In the genomic region with DNA sequence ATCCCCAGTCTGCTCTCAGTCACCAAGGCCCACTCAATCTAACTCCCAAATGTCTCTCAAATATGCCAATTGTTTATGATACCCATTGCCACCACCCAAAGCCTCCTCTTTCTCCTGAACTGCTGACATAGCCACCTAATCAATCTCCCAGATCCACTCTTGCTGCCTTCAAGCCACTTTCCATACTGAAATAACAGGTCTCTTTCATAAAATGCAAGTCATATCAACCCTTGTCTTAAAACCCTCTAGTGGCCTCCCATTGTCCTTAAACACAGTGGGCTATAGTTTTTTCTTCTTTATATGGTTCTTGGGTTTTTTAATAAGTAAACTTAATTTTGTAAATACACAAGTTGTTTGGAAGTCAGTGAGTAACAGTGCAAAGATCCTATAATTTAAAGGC, we compare ENCODE assay signal across 14 cellular contexts.
DNase-seq lines count a peak whose midpoint lies in the region; ATAC-seq, FAIRE-seq and TF ChIP-seq lines count a peak whose summit lies in the region.
"Had no signal": no experiment of that assay in that cellular context is flagged by ENCODE, and none has a peak within 500 bp of the region (broad histone marks: within the 10 kb centered on the region; RNA-seq: fewer than 3 reads in every experiment).

No MANE protein-coding gene starts in this region.

- no peak overlapping the region for H4K5ac ChIP-seq in H1 (ENCODE audit: insufficient read length, low read depth, low read length)

- H3K4me1 Mint-ChIP-seq in GM23338, result no peaks in the 10 kb centered on the region
- H3K4me1 Mint-ChIP-seq: CD4-positive, CD25-positive, alpha-beta regulatory T cell had no signal

- POLR2A ChIA-PET in H1 (lab: Charles Lee; ENCODE audit: partially characterized antibody), result no interaction called here

- H3K27me3 ChIP-seq in GM23338 (ENCODE audit: insufficient read depth) (no peaks in the 10 kb centered on the region), H1 (replicated peaks in 1 of 4; ENCODE audit: control insufficient read depth in 3 of 4, extremely low read depth in 1 of 4, insufficient read depth in 3 of 4, low read length in 3 of 4) (no peaks in the 10 kb centered on the region), trophoblast cell (ENCODE audit: insufficient read depth, low read length) (no peaks in the 10 kb centered on the region)
- H3K27me3 ChIP-seq: BLaER1 treated with 17β-estradiol and CSF1 and Interleukin-3, amounts not matched to agents 10 nM and 100 nM had no signal

- CTCF ChIA-PET in H1 (lab: Charles Lee; ENCODE audit: partially characterized antibody), result interaction anchor here (0.6 to 2.4 kb wide), 5 partner anchors 24 to 196 kb away, joined by 3 to 11 read pairs (median 3); no protein-coding TSS in a partner anchor

- H3K56ac ChIP-seq in H1 (replicated peaks; ENCODE audit: insufficient read length, low read depth, low read length), result no peak overlapping the region

- TF ChIP-seq EP300 in H1 (IDR thresholded peaks at IDR 0.05; ENCODE audit: borderline replicate concordance in 1 of 2, low read depth in 2 of 2, low read length in 2 of 2), result no peak

- no peaks in the 10 kb centered on the region for H3K9me3 Mint-ChIP-seq in GM23338

- no peak overlapping the region for H2BK5ac ChIP-seq in H1 (ENCODE audit: low read depth, low read length)
- no peak overlapping the region for H2BK5ac ChIP-seq in trophoblast cell (ENCODE audit: low read depth, low read length, poor library complexity)

- no peaks in the 10 kb centered on the region for H3K4me1 ChIP-seq in GM23338 (ENCODE audit: insufficient read depth)
- H3K4me1 ChIP-seq in H1 (replicated peaks in 1 of 4; ENCODE audit: control insufficient read depth in 3 of 4, insufficient read depth in 4 of 4, low read length in 3 of 4), result no peaks in the 10 kb centered on the region
- peaks cover 0 to 4% of the 10 kb centered on the region in 2 experiments for H3K4me1 ChIP-seq in trophoblast cell (ENCODE audit: control insufficient read depth in 1 of 2, insufficient read depth in 2 of 2, low read length in 2 of 2)

- H3K4me2 ChIP-seq in GM23338 (no peak overlapping the region), H1 (ENCODE audit: insufficient read depth in 1 of 2, low read depth in 2 of 2, low read length in 2 of 2) (no peak overlapping the region), trophoblast cell (ENCODE audit: low read length) (no peak overlapping the region)
- H3K4me2 ChIP-seq: BLaER1 treated with 17β-estradiol and CSF1 and Interleukin-3, amounts not matched to agents 10 nM and 100 nM had no signal

- H3K4me3 ChIP-seq in GM23338 (no peak overlapping the region), H1 (ENCODE audit: extremely low read depth in 1 of 4, insufficient read depth in 2 of 4, low read depth in 3 of 4, low read length in 4 of 4) (no peak overlapping the region), trophoblast cell (ENCODE audit: low read depth, low read length) (no peak overlapping the region)
- H3K4me3 ChIP-seq: BLaER1 treated with 17β-estradiol and CSF1 and Interleukin-3, amounts not matched to agents 10 nM and 100 nM had no signal

- no peak overlapping the region for H2BK12ac ChIP-seq in H1 (ENCODE audit: low read depth, low read length)
- H2BK12ac ChIP-seq in trophoblast cell (ENCODE audit: low read length), result peak overlapping the region; percentile 29

- H3K4ac ChIP-seq in H1 (replicated peaks; ENCODE audit: insufficient read length, low read depth, low read length) (no peak overlapping the region), trophoblast cell (ENCODE audit: low read depth, low read length) (no peak overlapping the region)

- H2AK5ac ChIP-seq in H1 (ENCODE audit: low read depth, low read length) (no peak overlapping the region), trophoblast cell (ENCODE audit: low read length) (no peak overlapping the region)

- no peak overlapping the region for H4K8ac ChIP-seq in H1 (ENCODE audit: extremely low read depth, insufficient read depth, low read length)
- H4K8ac ChIP-seq in trophoblast cell (ENCODE audit: low read depth, low read length), result no peak overlapping the region

- no peak overlapping the region for H4K12ac ChIP-seq in trophoblast cell (ENCODE audit: low read depth, low read length)

- H3K36me3 Mint-ChIP-seq in GM23338 (ENCODE audit: low read depth), result no peaks in the 10 kb centered on the region
- H3K36me3 Mint-ChIP-seq: CD4-positive, CD25-positive, alpha-beta regulatory T cell had no signal

- H3K9me2 ChIP-seq in GM23338 (ENCODE audit: insufficient read depth), result no peaks in the 10 kb centered on the region

- no peak overlapping the region for H3K9ac ChIP-seq in H1 (replicated peaks in 1 of 4; ENCODE audit: extremely low read depth in 1 of 4, low read depth in 3 of 4, low read length in 3 of 4)
- H3K9ac ChIP-seq in trophoblast cell (ENCODE audit: low read length), result no peak overlapping the region
- H3K9ac ChIP-seq: BLaER1 treated with 17β-estradiol and CSF1 and Interleukin-3, amounts not matched to agents 10 nM and 100 nM had no signal

- no peak for TF ChIP-seq RAD21 in H1 (IDR thresholded peaks at IDR 0.05 in 1 of 2, conservative IDR thresholded peaks at IDR 0.05 in 1 of 2; ENCODE audit: low read depth in 2 of 2, low read length in 2 of 2)

- no peak overlapping the region for H2BK20ac ChIP-seq in H1 (ENCODE audit: low read length)

- H3K9me3 ChIP-seq in H1 (ENCODE audit: insufficient read depth in 2 of 2, low read depth in 1 of 2, low read length in 1 of 2), result no peaks in the 10 kb centered on the region
- H3K9me3 ChIP-seq in trophoblast cell (ENCODE audit: insufficient read depth, low read depth, low read length), result no peaks in the 10 kb centered on the region
- H3K9me3 ChIP-seq: BLaER1 treated with 17β-estradiol and CSF1 and Interleukin-3, amounts not matched to agents 10 nM and 100 nM had no signal

- H3K23me2 ChIP-seq in H1 (ENCODE audit: low read depth, low read length), result peaks cover 2% of the 10 kb centered on the region; the same call in 1 of the 2 replicates

- H3K27ac Mint-ChIP-seq in GM23338, result peak overlapping the region; percentile 19
- H3K27ac Mint-ChIP-seq: CD4-positive, CD25-positive, alpha-beta regulatory T cell had no signal

- H3K23ac ChIP-seq in H1 (ENCODE audit: insufficient read length) (no peak overlapping the region), trophoblast cell (ENCODE audit: low read length) (no peak overlapping the region)

- H3K79me2 ChIP-seq in GM23338 (replicated peaks; ENCODE audit: insufficient read depth) (no peaks in the 10 kb centered on the region), H1 (ENCODE audit: control insufficient read depth in 1 of 2, insufficient read depth in 2 of 2, low read length in 2 of 2) (no peaks in the 10 kb centered on the region), trophoblast cell (ENCODE audit: control insufficient read depth, insufficient read depth, low read length, poor library complexity) (no peaks in the 10 kb centered on the region)

- H2BK15ac ChIP-seq in H1 (ENCODE audit: low read length), result no peak overlapping the region

- H4K91ac ChIP-seq in H1 (replicated peaks; ENCODE audit: insufficient read length, low read length) (no peak overlapping the region), trophoblast cell (ENCODE audit: low read depth, low read length) (peak overlapping the region; percentile 41)

- DNase-seq in GM23338 (ENCODE audit: low spot score) (no peak), SK-MEL-5 (ENCODE audit: low read depth, low spot score) (peak; percentile 41), H1 (ENCODE audit: low read depth in 1 of 2, low spot score in 2 of 2) (no peak), trophoblast cell (no peak), COR-L47 (lab: John Stamatoyannopoulos, UW) (no peak), hypothalamus (lab: John Stamatoyannopoulos, UW) (no peak)
- DNase-seq: 8988T; CD4-positive, CD25-positive, alpha-beta regulatory T cell; DMS79; GOT3; IMR-90 had no signal

- H3K27me3 Mint-ChIP-seq in GM23338 (ENCODE audit: insufficient read depth, low read depth, poor library complexity), result no peaks in the 10 kb centered on the region

- H2AFZ ChIP-seq in GM23338 (no peak overlapping the region), H1 (ENCODE audit: low read length) (peak overlapping the region; percentile 84; the same call in 1 of the 2 replicates), trophoblast cell (ENCODE audit: insufficient read depth, low read length, poor library complexity) (no peak overlapping the region)

- H3K36me3 ChIP-seq in GM23338 (ENCODE audit: insufficient read depth) (no peaks in the 10 kb centered on the region), H1 (ENCODE audit: control insufficient read depth in 2 of 4, insufficient read depth in 4 of 4, low read length in 3 of 4) (no peaks in the 10 kb centered on the region), trophoblast cell (ENCODE audit: control insufficient read depth in 1 of 2, insufficient read depth in 2 of 2, low read length in 2 of 2) (no peaks in the 10 kb centered on the region)
- H3K36me3 ChIP-seq: BLaER1 treated with 17β-estradiol and CSF1 and Interleukin-3, amounts not matched to agents 10 nM and 100 nM had no signal

- H3K27ac ChIP-seq in GM23338 (ENCODE audit: low read depth) (no peak overlapping the region), H1 (ENCODE audit: low read depth, low read length) (no peak overlapping the region), trophoblast cell (ENCODE audit: low read depth, low read length) (no peak overlapping the region)
- H3K27ac ChIP-seq: BLaER1 treated with 17β-estradiol and CSF1 and Interleukin-3, amounts not matched to agents 10 nM and 100 nM had no signal

- no peak for TF ChIP-seq POLR2A in H1 (IDR thresholded peaks at IDR 0.05; ENCODE audit: control extremely low read depth in 1 of 2, low read depth in 2 of 2, low read length in 2 of 2)

- H4K20me1 ChIP-seq in GM23338 (replicated peaks; ENCODE audit: insufficient read depth), result no peaks in the 10 kb centered on the region
- no peaks in the 10 kb centered on the region for H4K20me1 ChIP-seq in H1 (replicated peaks in 1 of 2; ENCODE audit: control insufficient read depth in 1 of 2, insufficient read depth in 2 of 2, low read length in 2 of 2)
- H4K20me1 ChIP-seq: BLaER1 treated with 17β-estradiol and CSF1 and Interleukin-3, amounts not matched to agents 10 nM and 100 nM had no signal

- H3K79me1 ChIP-seq in H1 (ENCODE audit: low read depth, low read length) (no peaks in the 10 kb centered on the region), trophoblast cell (ENCODE audit: low read length) (peaks cover 3% of the 10 kb centered on the region)

- H3K4me3 Mint-ChIP-seq in GM23338, result no peak overlapping the region
- H3K4me3 Mint-ChIP-seq: CD4-positive, CD25-positive, alpha-beta regulatory T cell had no signal

- ATAC-seq in GM23338 (no peak), HG02588 (IDR thresholded peaks at IDR 0.05; ENCODE audit: unreplicated experiment) (no peak)

- H3K18ac ChIP-seq in H1 (ENCODE audit: extremely low read depth, low read length) (no peak overlapping the region), trophoblast cell (ENCODE audit: low read length) (no peak overlapping the region)

- no peak overlapping the region for H3K14ac ChIP-seq in H1 (ENCODE audit: insufficient read length)
- no peak overlapping the region for H3K14ac ChIP-seq in trophoblast cell (ENCODE audit: low read length)

- in situ Hi-C loops in SK-MEL-5 (cut with HindIII; ENCODE audit: low pct_unique_long_range_greater_than_20kb, low sequenced_read_pairs), result no loop called here

- no peak for TF ChIP-seq CTCF in GM23338 (conservative IDR thresholded peaks at IDR 0.05; ENCODE audit: low read depth in 2 of 2)
- no peak for TF ChIP-seq CTCF in H1 (IDR thresholded peaks at IDR 0.05; ENCODE audit: control extremely low read depth in 1 of 3, insufficient read depth in 1 of 3, low read depth in 1 of 3, low read length in 3 of 3)

- H3F3A ChIP-seq in GM23338 (replicated peaks; ENCODE audit: low read depth), result no peaks in the 10 kb centered on the region

- H2BK120ac ChIP-seq in H1 (replicated peaks; ENCODE audit: low read depth, low read length) (no peak overlapping the region), trophoblast cell (ENCODE audit: insufficient read depth, low read length, poor library complexity) (no peak overlapping the region)

- no peak for FAIRE-seq in H1 (lab: Jason Lieb, UNC)
- FAIRE-seq: GM12891 had no signal
